Comparison of ENCODE assay signal across 11 cellular contexts in genomic region chr9:35909687-35910612, GRCh38. TPM values are rescaled to one million over a fixed set of nuclear protein-coding genes. Genes with fewer than 3 reads are reported as not detected.
DNase-seq lines count a peak whose midpoint lies in the region; TF ChIP-seq lines count a peak whose summit lies in the region.
"Had no signal": no experiment of that assay in that cellular context is flagged by ENCODE, and none has a peak within 500 bp of the region (broad histone marks: within the 10 kb centered on the region; RNA-seq: fewer than 3 reads in every experiment).

No MANE protein-coding gene starts in this region.

- no peak for TF ChIP-seq POLR2A in Peyer's patch (IDR thresholded peaks at IDR 0.05)

- H3K4me3 ChIP-seq in Peyer's patch (no peak overlapping the region), dorsolateral prefrontal cortex (peak overlapping the region in 20 of 59 donors; percentile 5 to 41 (median 17)), mucosa of stomach (ENCODE audit: low read length) (no peak overlapping the region), tibial artery (peak overlapping the region in 1 of 2 donors; percentile 6), MG63 (no peak overlapping the region)

- H3K27me3 ChIP-seq in Peyer's patch (no peaks in the 10 kb centered on the region), dorsolateral prefrontal cortex (no peaks in the 10 kb centered on the region), mucosa of stomach (ENCODE audit: control insufficient read depth, insufficient read depth, low read length) (no peaks in the 10 kb centered on the region), tibial artery (no peaks in the 10 kb centered on the region), MG63 (no peaks in the 10 kb centered on the region)

- peaks cover 7 to 78% (median 32%) of the 10 kb centered on the region in 4 donors for H3K4me1 ChIP-seq in Peyer's patch
- peaks cover 69% of the 10 kb centered on the region for H3K4me1 ChIP-seq in mucosa of stomach (ENCODE audit: control insufficient read depth, insufficient read depth, low read length)
- peaks cover 11 to 92% (median 79%) of the 10 kb centered on the region in 4 donors for H3K4me1 ChIP-seq in tibial artery

- H3K27ac ChIP-seq in Peyer's patch, result peak overlapping the region; percentile 70 to 97 (median 90)
- peak overlapping the region in 48 of 59 donors; percentile 3 to 95 (median 78) for H3K27ac ChIP-seq in dorsolateral prefrontal cortex
- H3K27ac ChIP-seq in tibial artery, result peak overlapping the region; percentile 88 to 98

- TF ChIP-seq CTCF in Peyer's patch (IDR thresholded peaks at IDR 0.05) (no peak), dorsolateral prefrontal cortex (IDR thresholded peaks at IDR 0.05 in 54 of 56, conservative IDR thresholded peaks at IDR 0.05 in 2 of 56; ENCODE audit: low read depth in 1 of 56, partially characterized antibody in 56 of 56) (no peak), tibial artery (IDR thresholded peaks at IDR 0.05) (no peak)

- H3K9me3 ChIP-seq in Peyer's patch (no peaks in the 10 kb centered on the region), mucosa of stomach (ENCODE audit: control insufficient read depth, low read length) (no peaks in the 10 kb centered on the region), tibial artery (no peaks in the 10 kb centered on the region), MG63 (no peaks in the 10 kb centered on the region)

- H3K36me3 ChIP-seq in Peyer's patch, result no peaks in the 10 kb centered on the region
- no peaks in the 10 kb centered on the region for H3K36me3 ChIP-seq in mucosa of stomach (ENCODE audit: control insufficient read depth, insufficient read depth, low read length)
- H3K36me3 ChIP-seq in tibial artery, result no peaks in the 10 kb centered on the region
- peaks cover 58% of the 10 kb centered on the region for H3K36me3 ChIP-seq in MG63

- intact Hi-C loops in dorsolateral prefrontal cortex (cut with DNase I), result loop anchor here in 1 of 2 donors (5.0 kb wide), 1 partner anchor 32 kb away; no protein-coding TSS in a partner anchor
- intact Hi-C loops in tibial artery (cut with DNase I; ENCODE audit: low total_unique reads), result no loop called here

- peak overlapping the region; percentile 4 for H3K9ac ChIP-seq in mucosa of stomach (ENCODE audit: low read length)

- DNase-seq in Peyer's patch (no peak), dorsolateral prefrontal cortex (no peak), tibial artery (no peak), NCI-H1436 treated with DMSO at 0.1 percent for 48 hours (lab: John Stamatoyannopoulos, UW) (no peak), MG63 (no peak), nucleus accumbens (lab: John Stamatoyannopoulos, UW) (no peak)
- DNase-seq: GF-D8; NCI-H524 treated with DMSO at 0.1 percent for 48 hours; stimulated activated naive B cell treated with anti-CD40 and anti-IgM and Interleukin-4, amounts not matched to agents 10 μg/mL and 1 μg/mL and 100 μg/mL, for 72 hours; T1000 had no signal

RNA-seq across cellular contexts. Expression of gene SPAAR, which starts 0.7 kb away (rescaled TPM):
- total RNA-seq in Peyer's patch, result 10 to 100 TPM in 1 of 4 donors, under 1 TPM in 1, not detected in 2; 0.88 to 17.3 TPM
- 10 to 100 TPM in 5 of 120 experiments, 1 to 10 TPM in 115; 1.5 to 13.9 (median 4.7) TPM for total RNA-seq in dorsolateral prefrontal cortex
- total RNA-seq in MG63 (2014; rRNA removed; shearing (Covaris generic); ENCODE audit: low replicate concordance), result 12.2 and 25.0 TPM in 2 replicates

RNA-seq across cellular contexts. Expression of gene HRCT1, which starts 3.9 kb away (rescaled TPM):
- total RNA-seq in Peyer's patch, result 10 to 100 TPM in 3 of 4 donors, 1 to 10 TPM in 1; 9.1 to 32.6 (median 17.2) TPM
- total RNA-seq in dorsolateral prefrontal cortex, result 10 to 100 TPM in 3 of 120 experiments, 1 to 10 TPM in 115, under 1 TPM in 2; 0.75 to 11.9 (median 3.8) TPM
- 95.0 and 617 TPM in 2 replicates for total RNA-seq in MG63 (2014; rRNA removed; shearing (Covaris generic); ENCODE audit: low replicate concordance)

RNA-seq across cellular contexts. Expression of gene OR13J1, which starts 39.7 kb away (rescaled TPM):
- not detected for total RNA-seq in Peyer's patch
- not detected for total RNA-seq in dorsolateral prefrontal cortex
- total RNA-seq in MG63 (2014; rRNA removed; shearing (Covaris generic); ENCODE audit: low replicate concordance), result not detected in 2 replicates

RNA-seq across cellular contexts. Expression of gene OR2S2, which starts 48.0 kb away (rescaled TPM):
- total RNA-seq in Peyer's patch (not detected), dorsolateral prefrontal cortex (under 1 TPM in 7 of 120 experiments, not detected in 113; 0.44 to 0.88 (median 0.59) TPM)
- not detected in 2 replicates for total RNA-seq in MG63 (2014; rRNA removed; shearing (Covaris generic); ENCODE audit: low replicate concordance)
